20 cellular contexts compared by ENCODE assay signal in genomic region chr12:131397493-131398181, GRCh38.
DNase-seq lines count a peak whose midpoint lies in the region; ATAC-seq and TF ChIP-seq lines count a peak whose summit lies in the region.
"Had no signal": no experiment of that assay in that cellular context is flagged by ENCODE, and none has a peak within 500 bp of the region (broad histone marks: within the 10 kb centered on the region; RNA-seq: fewer than 3 reads in every experiment).

No MANE protein-coding gene starts in this region.

- intact Hi-C loops in heart left ventricle (cut with DNase I): no loop called here

- no peak overlapping the region for H3K27ac ChIP-seq in osteoblast (ENCODE audit: low read depth, low read length)
- no peak overlapping the region for H3K27ac ChIP-seq in heart left ventricle
- H3K27ac ChIP-seq: 22Rv1, GM23248, HL-60 had no signal

- peak; percentile 24 for DNase-seq in DMS53 (lab: John Stamatoyannopoulos, UW)
- DNase-seq in DMS53 treated with DMSO at 0.1 percent for 48 hours (lab: John Stamatoyannopoulos, UW; ENCODE audit: unreplicated experiment): no peak
- peak; percentile 15 for DNase-seq in OCI-M1 (lab: John Stamatoyannopoulos, UW)
- DNase-seq in osteoblast (ENCODE audit: insufficient read length, low spot score, missing footprints): peak; percentile 6
- DNase-seq in heart left ventricle: no peak
- no peak for DNase-seq in AG20443 (ENCODE audit: low spot score)
- DNase-seq: BE2C; C1 segment of cervical spinal cord; CD4-positive, CD25-positive, alpha-beta regulatory T cell; CD8-positive, alpha-beta memory T cell; COR-L47; DMS 273 treated with DMSO at 0.1 percent for 48 hours; DMS79 treated with DMSO at 0.1 percent for 48 hours; GF-D8; GM23248; HFFc6 had no signal

- H3K27me3 ChIP-seq in osteoblast (ENCODE audit: insufficient read depth, low read length): no peaks in the 10 kb centered on the region
- H3K27me3 ChIP-seq in heart left ventricle: no peaks in the 10 kb centered on the region
- H3K27me3 ChIP-seq: BE2C had no signal

- H3K36me3 ChIP-seq in osteoblast (ENCODE audit: insufficient read depth, low read length) (no peaks in the 10 kb centered on the region), heart left ventricle (no peaks in the 10 kb centered on the region)
- H3K36me3 ChIP-seq: BE2C, HAP-1 had no signal

- 66 to 76% (median 68%) methylated on average over 5 of the region's 5 CpGs for WGBS in heart left ventricle, 4 donors

- TF ChIP-seq CTCF in osteoblast (IDR thresholded peaks at IDR 0.05; ENCODE audit: extremely low read depth, low read depth, low read length): no peak
- TF ChIP-seq CTCF in heart left ventricle (IDR thresholded peaks at IDR 0.05): no peak

- H3K79me2 ChIP-seq in osteoblast (ENCODE audit: insufficient read depth, low read length): no peaks in the 10 kb centered on the region

- ATAC-seq in GM18517 (IDR thresholded peaks at IDR 0.05; ENCODE audit: unreplicated experiment) (no peak), heart left ventricle (no peak)

- H3K4me2 ChIP-seq in osteoblast (ENCODE audit: insufficient read depth, low read length): no peak overlapping the region

- H2AFZ ChIP-seq in osteoblast (ENCODE audit: low read length): no peak overlapping the region
- H2AFZ ChIP-seq: GM23248 had no signal

- TF ChIP-seq POLR2A in heart left ventricle (IDR thresholded peaks at IDR 0.05): no peak

- H3K4me1 ChIP-seq in osteoblast (ENCODE audit: insufficient read depth, low read length): no peaks in the 10 kb centered on the region
- H3K4me1 ChIP-seq in heart left ventricle: no peaks in the 10 kb centered on the region
- H3K4me1 ChIP-seq: BE2C, HAP-1 had no signal

- H3K4me3 ChIP-seq in osteoblast (ENCODE audit: insufficient read depth, low read length): no peak overlapping the region
- H3K4me3 ChIP-seq in heart left ventricle: no peak overlapping the region
- H3K4me3 ChIP-seq: GM23248, HAP-1 had no signal

- no peaks in the 10 kb centered on the region for H4K20me1 ChIP-seq in osteoblast (ENCODE audit: insufficient read depth, low read length)

- H3K9me3 ChIP-seq in osteoblast (ENCODE audit: low read depth, low read length) (peaks cover 3% of the 10 kb centered on the region), heart left ventricle (peaks cover 0 to 22% (median 8%) of the 10 kb centered on the region in 12 donors)
- H3K9me3 ChIP-seq: HAP-1 had no signal

Comparison
In these comparisons a context has a peak if more than half of its experiments do, and no peak if none do; other contexts are left out.
1. DNase-seq: peak in DMS53 (single experiment), OCI-M1 (single experiment) and osteoblast (single experiment); none in DMS53 treated with DMSO at 0.1 percent for 48 hours (single experiment), heart left ventricle (0 of 5) and AG20443 (single experiment).